Comparison of ENCODE assay signal across 27 cellular contexts in the genomic region with DNA sequence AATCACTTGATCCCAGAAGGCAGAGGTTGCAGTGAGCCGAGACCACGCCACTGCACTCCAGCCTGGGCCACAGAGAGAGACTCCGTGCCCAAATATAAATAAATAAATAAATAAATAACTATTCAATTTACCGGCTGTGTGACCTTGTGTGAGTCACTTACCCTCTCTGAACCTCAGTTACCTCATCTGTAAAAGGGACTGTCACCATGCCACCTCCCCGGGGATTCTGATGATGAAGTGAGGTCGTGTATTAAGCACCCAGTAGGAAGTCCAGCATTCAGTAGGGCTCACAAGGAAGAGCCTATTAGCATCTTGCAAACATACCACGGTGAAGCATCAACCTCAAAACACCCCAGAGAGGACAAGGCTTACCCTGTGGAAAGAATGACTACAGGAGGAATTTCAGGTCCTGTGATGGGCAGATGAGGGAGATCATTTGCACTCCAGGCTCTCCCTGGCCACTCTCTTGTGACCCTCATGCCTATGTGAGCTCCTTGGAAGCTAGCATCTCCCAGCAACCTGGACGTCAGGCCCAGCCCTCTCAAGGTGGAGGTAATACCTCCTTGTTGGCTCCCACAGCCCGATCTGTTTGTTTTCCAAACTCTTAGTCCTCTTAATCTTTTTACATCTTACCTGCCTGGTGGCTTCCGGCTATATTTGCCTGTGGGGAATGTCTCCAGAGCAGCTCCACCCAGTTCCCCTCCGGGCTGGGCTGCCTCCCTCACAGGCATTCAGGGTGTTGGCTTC. TPM values are rescaled to one million over a fixed set of nuclear protein-coding genes. Genes with fewer than 3 reads are reported as not detected.
DNase-seq lines count a peak whose midpoint lies in the region; ATAC-seq and TF ChIP-seq lines count a peak whose summit lies in the region.
"Had no signal": no experiment of that assay in that cellular context is flagged by ENCODE, and none has a peak within 500 bp of the region (broad histone marks: within the 10 kb centered on the region; RNA-seq: fewer than 3 reads in every experiment).

No MANE protein-coding gene starts in this region.

- H3K4me3 ChIP-seq in HUES64 (ENCODE audit: low read length) (no peak overlapping the region), osteoblast (ENCODE audit: insufficient read depth, low read length) (no peak overlapping the region)
- H3K4me3 ChIP-seq: GM23248, Peyer's patch had no signal

- POLR2A ChIA-PET in WTC11 (lab: Charles Lee): no interaction called here

- H3K9me3 ChIP-seq in HUES64 (ENCODE audit: insufficient read depth, low read depth, low read length) (no peaks in the 10 kb centered on the region), osteoblast (ENCODE audit: low read depth, low read length) (no peaks in the 10 kb centered on the region)
- H3K9me3 ChIP-seq: BE2C, Peyer's patch had no signal

- H3K36me3 Mint-ChIP-seq in WTC11: no peaks in the 10 kb centered on the region
- H3K36me3 Mint-ChIP-seq in activated T-helper 17 cell treated with anti-CD3 and anti-CD28 coated beads, Interleukin-2, amount 50 U/mL, for 72 hours (ENCODE audit: low read depth): no peaks in the 10 kb centered on the region
- H3K36me3 Mint-ChIP-seq: CD14-positive monocyte; CD8-positive, alpha-beta memory T cell had no signal

- H3K27me3 ChIP-seq in HUES64 (ENCODE audit: insufficient read depth, low read length) (peaks cover 2% of the 10 kb centered on the region; the same call in 1 of the 2 replicates), osteoblast (ENCODE audit: insufficient read depth, low read length) (peaks cover 27% of the 10 kb centered on the region)
- H3K27me3 ChIP-seq: BE2C, Peyer's patch had no signal

- WGBS in HUES64: 25% methylated on average over 7 of the region's 11 CpGs

- H4K20me1 ChIP-seq in osteoblast (ENCODE audit: insufficient read depth, low read length): no peaks in the 10 kb centered on the region

- H3K79me2 ChIP-seq in osteoblast (ENCODE audit: insufficient read depth, low read length): no peaks in the 10 kb centered on the region

- H3K27me3 Mint-ChIP-seq in WTC11 (ENCODE audit: low read depth): peaks cover 3% of the 10 kb centered on the region; the same call in 1 of the 2 replicates
- peaks cover 44% of the 10 kb centered on the region for H3K27me3 Mint-ChIP-seq in activated T-helper 17 cell treated with anti-CD3 and anti-CD28 coated beads, Interleukin-2, amount 50 U/mL, for 72 hours

- no peak overlapping the region for H3K9ac ChIP-seq in HUES64 (ENCODE audit: low read depth, low read length)
- H3K9ac ChIP-seq: GM23248 had no signal

- ATAC-seq in WTC11 (peak; percentile 10), GM21737 (IDR thresholded peaks at IDR 0.05; ENCODE audit: unreplicated experiment) (no peak)
- no peak for ATAC-seq in activated T-helper 17 cell treated with anti-CD3 and anti-CD28 coated beads, Interleukin-2, amount 50 U/mL, for 72 hours (replicated peaks)

- H2AFZ ChIP-seq in osteoblast (ENCODE audit: low read length): no peak overlapping the region
- H2AFZ ChIP-seq: GM23248 had no signal

- H3K4me3 Mint-ChIP-seq in WTC11: no peak overlapping the region; the same call in 1 of the 2 replicates
- H3K4me3 Mint-ChIP-seq in activated T-helper 17 cell treated with anti-CD3 and anti-CD28 coated beads, Interleukin-2, amount 50 U/mL, for 72 hours: no peak overlapping the region
- H3K4me3 Mint-ChIP-seq: CD8-positive, alpha-beta memory T cell had no signal

- TF ChIP-seq CTCF in WTC11 (IDR thresholded peaks at IDR 0.05) (no peak), osteoblast (IDR thresholded peaks at IDR 0.05; ENCODE audit: extremely low read depth, low read depth, low read length) (no peak)

- peaks cover 30% of the 10 kb centered on the region for H3K4me1 ChIP-seq in HUES64 (ENCODE audit: insufficient read depth, low read length)
- H3K4me1 ChIP-seq in osteoblast (ENCODE audit: insufficient read depth, low read length): no peaks in the 10 kb centered on the region
- H3K4me1 ChIP-seq: BE2C, Peyer's patch had no signal

- H3K4me2 ChIP-seq in osteoblast (ENCODE audit: insufficient read depth, low read length): no peak overlapping the region

- CTCF ChIA-PET in WTC11 (lab: Charles Lee): interaction anchor here (0.7 to 1.8 kb wide), 4 partner anchors 10 to 101 kb away, joined by 3 to 12 read pairs (median 6); no protein-coding TSS in a partner anchor

- no peaks in the 10 kb centered on the region for H3K9me3 Mint-ChIP-seq in WTC11
- no peaks in the 10 kb centered on the region for H3K9me3 Mint-ChIP-seq in activated T-helper 17 cell treated with anti-CD3 and anti-CD28 coated beads, Interleukin-2, amount 50 U/mL, for 72 hours
- H3K9me3 Mint-ChIP-seq: CD14-positive monocyte; CD8-positive, alpha-beta memory T cell had no signal

- H3K27ac ChIP-seq in HUES64 (ENCODE audit: low read depth, low read length) (peak overlapping the region; percentile 53; the same call in 1 of the 2 replicates), osteoblast (ENCODE audit: low read depth, low read length) (no peak overlapping the region)
- H3K27ac ChIP-seq: 22Rv1, GM23248, Peyer's patch had no signal

- no peaks in the 10 kb centered on the region for H3K36me3 ChIP-seq in HUES64 (ENCODE audit: insufficient read depth, low read length)
- H3K36me3 ChIP-seq in osteoblast (ENCODE audit: insufficient read depth, low read length): no peaks in the 10 kb centered on the region
- H3K36me3 ChIP-seq: BE2C, Peyer's patch had no signal

- H3K4me1 Mint-ChIP-seq in WTC11: peaks cover 55% of the 10 kb centered on the region
- H3K4me1 Mint-ChIP-seq in activated T-helper 17 cell treated with anti-CD3 and anti-CD28 coated beads, Interleukin-2, amount 50 U/mL, for 72 hours: no peaks in the 10 kb centered on the region
- H3K4me1 Mint-ChIP-seq: CD14-positive monocyte; CD8-positive, alpha-beta memory T cell had no signal

- DNase-seq in NCI-H82 (lab: John Stamatoyannopoulos, UW) (peak; percentile 51), NCI-H82 treated with DMSO at 0.1 percent for 48 hours (lab: John Stamatoyannopoulos, UW; ENCODE audit: unreplicated experiment) (no peak), WTC11 (ENCODE audit: low spot score) (no peak), osteoblast (ENCODE audit: insufficient read length, low spot score, missing footprints) (peak; percentile 49), amniotic stem cell (lab: John Stamatoyannopoulos, UW) (no peak)
- DNase-seq: ACHN; BE2C; CD8-positive, alpha-beta memory T cell; DMS 273 treated with DMSO at 0.1 percent for 48 hours; DMS79; EL; GM23248; HCEC 1CT; KG1; MM.1S; NCI-H2029; NCI-H446; NCI-H524 treated with DMSO at 0.1 percent for 48 hours; Peyer's patch; SHP77 treated with DMSO at 0.1 percent for 48 hours had no signal

- H3K27ac Mint-ChIP-seq in WTC11: peak overlapping the region; percentile 58; the same call in 1 of the 2 replicates
- no peak overlapping the region for H3K27ac Mint-ChIP-seq in activated T-helper 17 cell treated with anti-CD3 and anti-CD28 coated beads, Interleukin-2, amount 50 U/mL, for 72 hours
- H3K27ac Mint-ChIP-seq: CD14-positive monocyte had no signal

TF ChIP-seq in WTC11, 78 proteins besides CTCF, POLR2A, EP300 and RAD21 (continues in another document):
- no peak for TF ChIP-seq ZNF317 (CRISPR knock-in tag; IDR thresholded peaks at IDR 0.05; ENCODE audit: borderline replicate concordance, low read depth)
- TF ChIP-seq GTF2I (CRISPR knock-in tag; conservative IDR thresholded peaks at IDR 0.05): no peak
- TF ChIP-seq, protein P1, sequence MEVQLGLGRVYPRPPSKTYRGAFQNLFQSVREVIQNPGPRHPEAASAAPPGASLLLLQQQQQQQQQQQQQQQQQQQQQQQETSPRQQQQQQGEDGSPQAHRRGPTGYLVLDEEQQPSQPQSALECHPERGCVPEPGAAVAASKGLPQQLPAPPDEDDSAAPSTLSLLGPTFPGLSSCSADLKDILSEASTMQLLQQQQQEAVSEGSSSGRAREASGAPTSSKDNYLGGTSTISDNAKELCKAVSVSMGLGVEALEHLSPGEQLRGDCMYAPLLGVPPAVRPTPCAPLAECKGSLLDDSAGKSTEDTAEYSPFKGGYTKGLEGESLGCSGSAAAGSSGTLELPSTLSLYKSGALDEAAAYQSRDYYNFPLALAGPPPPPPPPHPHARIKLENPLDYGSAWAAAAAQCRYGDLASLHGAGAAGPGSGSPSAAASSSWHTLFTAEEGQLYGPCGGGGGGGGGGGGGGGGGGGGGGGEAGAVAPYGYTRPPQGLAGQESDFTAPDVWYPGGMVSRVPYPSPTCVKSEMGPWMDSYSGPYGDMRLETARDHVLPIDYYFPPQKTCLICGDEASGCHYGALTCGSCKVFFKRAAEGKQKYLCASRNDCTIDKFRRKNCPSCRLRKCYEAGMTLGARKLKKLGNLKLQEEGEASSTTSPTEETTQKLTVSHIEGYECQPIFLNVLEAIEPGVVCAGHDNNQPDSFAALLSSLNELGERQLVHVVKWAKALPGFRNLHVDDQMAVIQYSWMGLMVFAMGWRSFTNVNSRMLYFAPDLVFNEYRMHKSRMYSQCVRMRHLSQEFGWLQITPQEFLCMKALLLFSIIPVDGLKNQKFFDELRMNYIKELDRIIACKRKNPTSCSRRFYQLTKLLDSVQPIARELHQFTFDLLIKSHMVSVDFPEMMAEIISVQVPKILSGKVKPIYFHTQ (CRISPR knock-in tag; IDR thresholded peaks at IDR 0.05): no peak
- TF ChIP-seq SMAD4 (CRISPR knock-in tag; IDR thresholded peaks at IDR 0.05): no peak
- TF ChIP-seq EMX1 (CRISPR knock-in tag; IDR thresholded peaks at IDR 0.05): no peak
- TF ChIP-seq ZNF416 (CRISPR knock-in tag; IDR thresholded peaks at IDR 0.05): no peak
- no peak for TF ChIP-seq ETV6 (CRISPR knock-in tag; IDR thresholded peaks at IDR 0.05)

RNA-seq across cellular contexts. Expression of a gene that starts 7.6 kb away (rescaled TPM):
- not detected for polyA plus RNA-seq in HUES64 (2013, experiment 1 of 2)
- not detected for polyA plus RNA-seq in HUES64 (2013, experiment 2 of 2)
- total RNA-seq in WTC11 (2021) (0.50 to 0.92 TPM (median 0.76 TPM) in 3 replicates), osteoblast (1.1 TPM in 1 of 2 replicates, not detected in the other)
- total RNA-seq in activated T-helper 17 cell treated with anti-CD3 and anti-CD28 coated beads, Interleukin-2, amount 50 U/mL, for 72 hours: not detected
- total RNA-seq: GM23248, HT-29, OCI-LY7 had no signal
- polyA plus RNA-seq: CD8-positive, alpha-beta memory T cell; GM23248 had no signal

RNA-seq across cellular contexts. Expression of a gene that starts 14.6 kb away (rescaled TPM):
- not detected for polyA plus RNA-seq in HUES64 (2013, experiment 1 of 2)
- not detected for polyA plus RNA-seq in HUES64 (2013, experiment 2 of 2)
- total RNA-seq in WTC11 (2021) (0.21 to 0.66 TPM (median 0.28 TPM) in 3 replicates), osteoblast (2.2 TPM in 1 of 2 replicates, not detected in the other)
- total RNA-seq in activated T-helper 17 cell treated with anti-CD3 and anti-CD28 coated beads, Interleukin-2, amount 50 U/mL, for 72 hours: not detected
- total RNA-seq: GM23248, HT-29, OCI-LY7 had no signal
- polyA plus RNA-seq: CD8-positive, alpha-beta memory T cell; GM23248 had no signal

RNA-seq across cellular contexts. Expression of a gene that starts 24.2 kb away (rescaled TPM):
- not detected for polyA plus RNA-seq in HUES64 (2013, experiment 1 of 2)
- polyA plus RNA-seq in HUES64 (2013, experiment 2 of 2): not detected
- total RNA-seq in WTC11 (2021) (0.61 to 1.1 TPM (median 0.62 TPM) in 3 replicates), osteoblast (0.72 TPM in 1 of 2 replicates, not detected in the other)
- total RNA-seq in activated T-helper 17 cell treated with anti-CD3 and anti-CD28 coated beads, Interleukin-2, amount 50 U/mL, for 72 hours: not detected
- total RNA-seq: GM23248, HT-29, OCI-LY7 had no signal
- polyA plus RNA-seq: CD8-positive, alpha-beta memory T cell; GM23248 had no signal

Comparison
In these comparisons a context has a peak if more than half of its experiments do, and no peak if none do; other contexts are left out.
1. DNase-seq: peak in NCI-H82 (single experiment) and osteoblast (single experiment); none in NCI-H82 treated with DMSO at 0.1 percent for 48 hours (single experiment), WTC11 (single experiment) and amniotic stem cell (single experiment).